15 cellular contexts compared by ENCODE assay signal in the genomic region with DNA sequence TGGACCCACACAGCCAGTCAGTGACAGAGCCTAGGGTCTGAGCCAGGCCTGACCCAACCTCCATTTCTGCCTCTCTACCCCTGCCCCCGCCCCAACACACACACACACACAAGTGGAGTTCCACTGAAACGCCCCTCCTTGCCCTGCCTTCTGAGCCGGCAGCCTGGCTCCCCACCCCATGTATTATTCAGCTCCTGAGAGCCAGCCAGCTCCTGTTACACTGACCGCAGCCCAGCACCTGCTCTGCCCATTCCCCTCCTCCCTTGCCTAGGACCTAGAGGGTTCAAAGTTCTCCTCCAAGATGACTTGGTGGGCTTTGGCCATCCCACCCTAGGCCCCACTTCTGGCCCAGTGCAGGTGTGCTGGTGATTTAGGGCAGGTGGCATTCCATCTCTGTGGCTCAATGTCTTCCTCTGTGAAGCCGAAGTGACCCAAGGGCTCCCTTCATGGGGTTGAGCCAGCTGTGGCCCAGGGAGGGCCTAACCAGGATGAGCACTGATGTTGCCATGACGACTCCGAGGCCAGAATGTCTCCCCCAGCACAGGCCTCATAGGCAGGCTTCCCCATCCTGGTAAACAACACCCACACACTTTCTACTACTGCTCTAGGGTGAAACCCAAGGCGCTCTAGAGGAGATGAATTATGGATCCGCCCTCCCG.
"Had no signal": no experiment of that assay in that cellular context is flagged by ENCODE, and none has a peak within 500 bp of the region (broad histone marks: within the 10 kb centered on the region; RNA-seq: fewer than 3 reads in every experiment).

No MANE protein-coding gene starts in this region.

- H3K4me1 ChIP-seq: thyroid gland, uterus had no signal

- H3K4me3 ChIP-seq: coronary artery, hepatocyte, ovary, thyroid gland, uterus had no signal

- H2AFZ ChIP-seq: hepatocyte had no signal

- ATAC-seq: activated T-cell treated with anti-CD3 and anti-CD28 coated beads, Interleukin-2, amount 50 U/mL, for 72 hours; stimulated activated effector memory CD8-positive, alpha-beta T cell treated with anti-CD3 and anti-CD28 coated beads, Interleukin-12 subunit alpha, Interleukin-12 subunit beta, amount 100 ng/mL, for 72 hours had no signal

- H3K27ac Mint-ChIP-seq: activated CD4-positive, alpha-beta memory T cell treated with anti-CD3 and anti-CD28 coated beads, Interleukin-2, amount 10 ng/mL, durations not matched to agents 7 days and 5 days; activated T-cell treated with anti-CD3 and anti-CD28 coated beads, Interleukin-2, amount 50 U/mL, for 72 hours; stimulated activated effector memory CD8-positive, alpha-beta T cell treated with anti-CD3 and anti-CD28 coated beads, Interleukin-12 subunit alpha, Interleukin-12 subunit beta, amount 100 ng/mL, for 72 hours had no signal

- H3K36me3 Mint-ChIP-seq: stimulated activated effector memory CD8-positive, alpha-beta T cell treated with anti-CD3 and anti-CD28 coated beads, Interleukin-12 subunit alpha, Interleukin-12 subunit beta, amount 100 ng/mL, for 72 hours had no signal

- H3K79me2 ChIP-seq: hepatocyte had no signal

- H3K4me3 Mint-ChIP-seq: activated CD4-positive, alpha-beta memory T cell treated with anti-CD3 and anti-CD28 coated beads, Interleukin-2, amount 10 ng/mL, durations not matched to agents 7 days and 5 days; activated T-cell treated with anti-CD3 and anti-CD28 coated beads, Interleukin-2, amount 50 U/mL, for 72 hours; stimulated activated effector memory CD8-positive, alpha-beta T cell treated with anti-CD3 and anti-CD28 coated beads, Interleukin-12 subunit alpha, Interleukin-12 subunit beta, amount 100 ng/mL, for 72 hours had no signal

- H3K36me3 ChIP-seq: ovary, thyroid gland, uterus had no signal

- H3K27ac ChIP-seq: coronary artery, hepatocyte, ovary, thyroid gland, uterus had no signal

- H3K27me3 ChIP-seq: hepatocyte, ovary, thyroid gland, uterus had no signal

- H3K27me3 Mint-ChIP-seq: activated CD4-positive, alpha-beta memory T cell treated with anti-CD3 and anti-CD28 coated beads, Interleukin-2, amount 10 ng/mL, durations not matched to agents 7 days and 5 days had no signal

- H3K4me1 Mint-ChIP-seq: stimulated activated effector memory CD8-positive, alpha-beta T cell treated with anti-CD3 and anti-CD28 coated beads, Interleukin-12 subunit alpha, Interleukin-12 subunit beta, amount 100 ng/mL, for 72 hours had no signal

- H3K4me2 ChIP-seq: hepatocyte had no signal

- DNase-seq: activated CD4-positive, alpha-beta memory T cell treated with anti-CD3 and anti-CD28 coated beads, Interleukin-2, amount 10 ng/mL, durations not matched to agents 7 days and 5 days; activated CD4-positive, alpha-beta T cell treated with anti-CD3 and anti-CD28 coated beads for 1 hour; activated gamma-delta T cell treated with Interleukin-2 at 50 U/mL for 16 hours; activated T-cell treated with anti-CD3 and anti-CD28 coated beads, Interleukin-2, amount 50 U/mL, for 72 hours; effector CD8-positive, alpha-beta T cell; mammary epithelial cell; ovary; retina; small intestine; T-helper 9 cell; thyroid gland; uterus had no signal

- H3K9me3 ChIP-seq: ovary, thyroid gland, uterus had no signal
